8 cellular contexts compared by ENCODE assay signal in genomic region chr10:68096913-68097509, GRCh38. TPM values are rescaled to one million over a fixed set of nuclear protein-coding genes. Genes with fewer than 3 reads are reported as not detected.
DNase-seq lines count a peak whose midpoint lies in the region; ATAC-seq and TF ChIP-seq lines count a peak whose summit lies in the region.

No MANE protein-coding gene starts in this region.

- TF ChIP-seq POLR2A in body of pancreas (IDR thresholded peaks at IDR 0.05): no peak

- no peaks in the 10 kb centered on the region for H3K9me3 Mint-ChIP-seq in activated T-helper 2 cell treated with anti-CD3 and anti-CD28 coated beads, Interferon-gamma antibody, Interleukin-2, Interleukin-4, amounts not matched to agents 10 μg/mL and 5 μg/mL and 100 μg/mL, durations not matched to agents 14 hours and 24 hours and 36 hours

- H3K27ac ChIP-seq in body of pancreas: peak overlapping the region in 1 of 4 donors; percentile 25

- no peaks in the 10 kb centered on the region for H3K36me3 Mint-ChIP-seq in activated T-helper 2 cell treated with anti-CD3 and anti-CD28 coated beads, Interferon-gamma antibody, Interleukin-2, Interleukin-4, amounts not matched to agents 10 μg/mL and 5 μg/mL and 100 μg/mL, durations not matched to agents 14 hours and 24 hours and 36 hours (ENCODE audit: low read depth)

- no peaks in the 10 kb centered on the region for H3K4me1 Mint-ChIP-seq in activated T-helper 2 cell treated with anti-CD3 and anti-CD28 coated beads, Interferon-gamma antibody, Interleukin-2, Interleukin-4, amounts not matched to agents 10 μg/mL and 5 μg/mL and 100 μg/mL, durations not matched to agents 14 hours and 24 hours and 36 hours (ENCODE audit: low read depth)

- no peak for TF ChIP-seq CTCF in LNCaP clone FGC (IDR thresholded peaks at IDR 0.05; ENCODE audit: control insufficient read depth, extremely low read depth, insufficient read depth)
- no peak for TF ChIP-seq CTCF in body of pancreas (IDR thresholded peaks at IDR 0.05)

- peaks cover 1% of the 10 kb centered on the region for H3K27me3 Mint-ChIP-seq in activated T-helper 2 cell treated with anti-CD3 and anti-CD28 coated beads, Interferon-gamma antibody, Interleukin-2, Interleukin-4, amounts not matched to agents 10 μg/mL and 5 μg/mL and 100 μg/mL, durations not matched to agents 14 hours and 24 hours and 36 hours (ENCODE audit: low read depth)

- H3K9me3 ChIP-seq in body of pancreas: no peaks in the 10 kb centered on the region

- DNase-seq in AG20443 (ENCODE audit: low spot score) (peak; percentile 77), LNCaP clone FGC (ENCODE audit: low read depth) (peak; percentile 48), body of pancreas (peak; percentile 37 to 85 (median 60)), kidney tubule cell (ENCODE audit: low spot score) (peak; percentile 85), germinal center (ENCODE audit: low spot score) (no peak)
- DNase-seq in activated T-helper 2 cell treated with anti-CD3 and anti-CD28 coated beads, Interferon-gamma antibody, Interleukin-2, Interleukin-4, amounts not matched to agents 10 μg/mL and 5 μg/mL and 100 μg/mL, durations not matched to agents 14 hours and 24 hours and 36 hours (ENCODE audit: low spot score): no peak

- H3K4me3 ChIP-seq in LNCaP clone FGC (ENCODE audit: low read depth, low read length) (no peak overlapping the region), body of pancreas (no peak overlapping the region)

- no peaks in the 10 kb centered on the region for H3K4me1 ChIP-seq in body of pancreas

- no peak overlapping the region for H3K27ac Mint-ChIP-seq in activated T-helper 2 cell treated with anti-CD3 and anti-CD28 coated beads, Interferon-gamma antibody, Interleukin-2, Interleukin-4, amounts not matched to agents 10 μg/mL and 5 μg/mL and 100 μg/mL, durations not matched to agents 14 hours and 24 hours and 36 hours

- no peak overlapping the region for H3K4me3 Mint-ChIP-seq in activated T-helper 2 cell treated with anti-CD3 and anti-CD28 coated beads, Interferon-gamma antibody, Interleukin-2, Interleukin-4, amounts not matched to agents 10 μg/mL and 5 μg/mL and 100 μg/mL, durations not matched to agents 14 hours and 24 hours and 36 hours (ENCODE audit: low read depth)

- intact Hi-C loops in body of pancreas (cut with DNase I): loop anchor here (10.0 kb wide), 1 partner anchor 48 kb away; no protein-coding TSS in a partner anchor
- intact Hi-C loops in activated T-helper 2 cell treated with anti-CD3 and anti-CD28 coated beads, Interferon-gamma antibody, Interleukin-2, Interleukin-4, amounts not matched to agents 10 μg/mL and 5 μg/mL and 100 μg/mL, durations not matched to agents 14 hours and 24 hours and 36 hours (cut with micrococcal nuclease): no loop called here

- no peaks in the 10 kb centered on the region for H3K27me3 ChIP-seq in body of pancreas

- no peaks in the 10 kb centered on the region for H3K36me3 ChIP-seq in body of pancreas (replicated peaks in 1 of 2; ENCODE audit: insufficient read depth in 1 of 2, low read depth in 2 of 2)

- WGBS in body of pancreas, 2 donors: 52 to 59% methylated on average over 4 of the region's 4 CpGs

- ATAC-seq in body of pancreas (peak; percentile 89), GM19463 (IDR thresholded peaks at IDR 0.05; ENCODE audit: unreplicated experiment) (no peak), GM18511 (IDR thresholded peaks at IDR 0.05; ENCODE audit: unreplicated experiment) (no peak)

RNA-seq across cellular contexts. Expression of gene MYPN, which starts 12.3 kb away (rescaled TPM):
- 1 to 10 TPM in 1 of 2 donors, not detected in 1; 2.3 TPM for total RNA-seq in body of pancreas
- total RNA-seq in activated T-helper 2 cell treated with anti-CD3 and anti-CD28 coated beads, Interferon-gamma antibody, Interleukin-2, Interleukin-4, amounts not matched to agents 10 μg/mL and 5 μg/mL and 100 μg/mL, durations not matched to agents 14 hours and 24 hours and 36 hours: not detected in 2 replicates

RNA-seq across cellular contexts. Expression of gene HERC4, which starts 21.9 kb away (rescaled TPM):
- 10 to 100 TPM; 21.4 to 42.8 TPM for total RNA-seq in body of pancreas
- total RNA-seq in activated T-helper 2 cell treated with anti-CD3 and anti-CD28 coated beads, Interferon-gamma antibody, Interleukin-2, Interleukin-4, amounts not matched to agents 10 μg/mL and 5 μg/mL and 100 μg/mL, durations not matched to agents 14 hours and 24 hours and 36 hours: 48.9 and 55.7 TPM in 2 replicates

Comparison
In these comparisons a context has a peak if more than half of its experiments do, and no peak if none do; other contexts are left out.
1. DNase-seq: peak in AG20443 (single experiment), LNCaP clone FGC (single experiment), body of pancreas (4 of 4) and kidney tubule cell (single experiment); none in germinal center (single experiment) and activated T-helper 2 cell treated with anti-CD3 and anti-CD28 coated beads, Interferon-gamma antibody, Interleukin-2, Interleukin-4, amounts not matched to agents 10 μg/mL and 5 μg/mL and 100 μg/mL, durations not matched to agents 14 hours and 24 hours and 36 hours (single experiment).